1 cellular context compared by ENCODE assay signal in genomic region chr5:163463063-163463435, GRCh38.
TF ChIP-seq lines count a peak whose summit lies in the region.

No MANE protein-coding gene starts in this region.

TF ChIP-seq in HCT116, 20 proteins besides CTCF, POLR2A, EP300 and RAD21 (continued from another document):
- TF ChIP-seq, protein P1, sequence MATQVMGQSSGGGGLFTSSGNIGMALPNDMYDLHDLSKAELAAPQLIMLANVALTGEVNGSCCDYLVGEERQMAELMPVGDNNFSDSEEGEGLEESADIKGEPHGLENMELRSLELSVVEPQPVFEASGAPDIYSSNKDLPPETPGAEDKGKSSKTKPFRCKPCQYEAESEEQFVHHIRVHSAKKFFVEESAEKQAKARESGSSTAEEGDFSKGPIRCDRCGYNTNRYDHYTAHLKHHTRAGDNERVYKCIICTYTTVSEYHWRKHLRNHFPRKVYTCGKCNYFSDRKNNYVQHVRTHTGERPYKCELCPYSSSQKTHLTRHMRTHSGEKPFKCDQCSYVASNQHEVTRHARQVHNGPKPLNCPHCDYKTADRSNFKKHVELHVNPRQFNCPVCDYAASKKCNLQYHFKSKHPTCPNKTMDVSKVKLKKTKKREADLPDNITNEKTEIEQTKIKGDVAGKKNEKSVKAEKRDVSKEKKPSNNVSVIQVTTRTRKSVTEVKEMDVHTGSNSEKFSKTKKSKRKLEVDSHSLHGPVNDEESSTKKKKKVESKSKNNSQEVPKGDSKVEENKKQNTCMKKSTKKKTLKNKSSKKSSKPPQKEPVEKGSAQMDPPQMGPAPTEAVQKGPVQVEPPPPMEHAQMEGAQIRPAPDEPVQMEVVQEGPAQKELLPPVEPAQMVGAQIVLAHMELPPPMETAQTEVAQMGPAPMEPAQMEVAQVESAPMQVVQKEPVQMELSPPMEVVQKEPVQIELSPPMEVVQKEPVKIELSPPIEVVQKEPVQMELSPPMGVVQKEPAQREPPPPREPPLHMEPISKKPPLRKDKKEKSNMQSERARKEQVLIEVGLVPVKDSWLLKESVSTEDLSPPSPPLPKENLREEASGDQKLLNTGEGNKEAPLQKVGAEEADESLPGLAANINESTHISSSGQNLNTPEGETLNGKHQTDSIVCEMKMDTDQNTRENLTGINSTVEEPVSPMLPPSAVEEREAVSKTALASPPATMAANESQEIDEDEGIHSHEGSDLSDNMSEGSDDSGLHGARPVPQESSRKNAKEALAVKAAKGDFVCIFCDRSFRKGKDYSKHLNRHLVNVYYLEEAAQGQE (IDR thresholded peaks at IDR 0.05; ENCODE audit: low read depth): no peak
